In the genomic region with DNA sequence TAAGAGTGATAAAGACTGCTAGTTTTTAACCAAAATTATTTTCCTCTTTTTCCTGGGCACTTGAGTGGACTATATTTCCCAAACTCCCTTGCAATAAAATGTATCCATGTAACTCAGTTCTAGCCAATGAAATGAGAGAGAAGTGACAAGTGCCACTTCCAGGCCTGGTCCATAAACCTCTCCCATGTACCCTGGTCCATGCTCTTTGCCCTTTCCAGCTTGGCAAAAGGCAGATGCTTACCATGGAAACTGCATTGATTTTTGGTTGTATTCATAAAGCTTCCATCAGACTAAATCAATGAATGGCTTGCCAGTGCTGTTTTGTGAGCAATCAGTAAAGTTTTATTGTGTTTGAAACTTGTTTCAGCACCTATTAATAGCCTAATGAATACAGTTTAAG, we compare ENCODE assay signal across 26 cellular contexts.
"Had no signal": no experiment of that assay in that cellular context is flagged by ENCODE, and none has a peak within 500 bp of the region (broad histone marks: within the 10 kb centered on the region; RNA-seq: fewer than 3 reads in every experiment).

No MANE protein-coding gene starts in this region.

- DNase-seq: naive B cell; naive thymus-derived CD8-positive, alpha-beta T cell; nephron progenitor cell; nucleus accumbens; pancreas; psoas muscle; right cardiac atrium; stimulated activated CD4-positive, alpha-beta T cell treated with anti-CD3 and anti-CD28 coated beads, Interleukin-15, amount 100 ng/mL, for 24 hours; stimulated activated CD4-positive, alpha-beta T cell treated with anti-CD3 and anti-CD28 coated beads, Interleukin-2, amount 100 ng/mL, for 24 hours; stimulated activated CD4-positive, alpha-beta T cell treated with anti-CD3 and anti-CD28 coated beads, Interleukin-2, amount 100 ng/mL, for 48 hours; stimulated activated CD4-positive, alpha-beta T cell treated with anti-CD3 and anti-CD28 coated beads, Interleukin-4, amount 100 ng/mL, for 24 hours; stimulated activated naive B cell treated with anti-CD40 and anti-IgM and Interleukin-4, amounts not matched to agents 10 μg/mL and 1 μg/mL and 100 μg/mL, for 72 hours; stimulated activated naive CD4-positive, alpha-beta T cell treated with Interleukin-2 at 50 U/mL for 16 hours; stomach; substantia nigra; testis; tibial artery; transverse colon; upper lobe of right lung; uterus had no signal

- H3K27ac ChIP-seq: neutrophil, pancreas, psoas muscle, skin epidermis, stomach, suprapubic skin, testis, tibial artery, transverse colon, upper lobe of right lung, uterus had no signal

- H3K27me3 ChIP-seq: pancreas, stomach, suprapubic skin, testis, tibial artery, transverse colon, upper lobe of right lung, uterus had no signal

- H3K4me3 ChIP-seq: pancreas, psoas muscle, skin epidermis, stomach, suprapubic skin, testis, tibial artery, transverse colon, upper lobe of right lung, uterus had no signal

- H3K4me1 ChIP-seq: pancreas, psoas muscle, testis, transverse colon, upper lobe of right lung, uterus had no signal

- H3K9me3 ChIP-seq: neutrophil, pancreas, psoas muscle, stomach, suprapubic skin, testis, tibial artery, transverse colon, upper lobe of right lung, uterus had no signal

- H3K36me3 ChIP-seq: neutrophil, pancreas, suprapubic skin, transverse colon, uterus had no signal

- ATAC-seq: naive thymus-derived CD8-positive, alpha-beta T cell; natural killer cell treated with Interleukin-12 subunit alpha and Interleukin-12 subunit beta and Interleukin-15 and Interleukin-18, amount 100 ng/mL, for 72 hours; pancreas; psoas muscle; right cardiac atrium; sciatic nerve; stimulated activated effector memory CD8-positive, alpha-beta T cell treated with anti-CD3 and anti-CD28 coated beads, Interleukin-12 subunit alpha, Interleukin-12 subunit beta, amount 100 ng/mL, for 72 hours; stimulated activated naive B cell treated with anti-CD40 and anti-IgM and Interleukin-4, amounts not matched to agents 10 μg/mL and 1 μg/mL and 100 μg/mL, for 72 hours; upper lobe of right lung had no signal

- FAIRE-seq: pancreas had no signal
